8 cellular contexts compared by ENCODE assay signal in genomic region chr20:38842558-38842981, GRCh38. TPM values are rescaled to one million over a fixed set of nuclear protein-coding genes. Genes with fewer than 3 reads are reported as not detected.
DNase-seq lines count a peak whose midpoint lies in the region; ATAC-seq, FAIRE-seq and TF ChIP-seq lines count a peak whose summit lies in the region.

No MANE protein-coding gene starts in this region.

- H2AK5ac ChIP-seq in H1 (ENCODE audit: low read depth, low read length) (no peak overlapping the region), neuronal stem cell (ENCODE audit: low read depth, low read length) (no peak overlapping the region)

- intact Hi-C loops in posterior cingulate gyrus (cut with DNase I) = no loop called here

- H2BK15ac ChIP-seq in H1 (ENCODE audit: low read length) (no peak overlapping the region), neuronal stem cell (ENCODE audit: low read length) (no peak overlapping the region)

- H3K56ac ChIP-seq in H1 (replicated peaks; ENCODE audit: insufficient read length, low read depth, low read length) = no peak overlapping the region

- H3K23ac ChIP-seq in H1 (ENCODE audit: insufficient read length) = no peak overlapping the region
- no peak overlapping the region for H3K23ac ChIP-seq in neuronal stem cell (ENCODE audit: low read depth, low read length, poor library complexity)

- no peak overlapping the region for H3K27ac ChIP-seq in H1 (ENCODE audit: low read depth, low read length)
- no peak overlapping the region for H3K27ac ChIP-seq in neuronal stem cell (replicated peaks; ENCODE audit: low read length)

- H3K27me3 Mint-ChIP-seq in T-helper 1 cell treated with Interleukin-12 subunit alpha and Interleukin-12 subunit beta and Interleukin-4 antibody, amounts not matched to agents 30 μg/mL and 1 μg/mL, for 36 hours (ENCODE audit: low read depth) = no peaks in the 10 kb centered on the region

- WGBS in H1 (ENCODE audit: extremely low coverage in 1 of 2, insufficient coverage in 1 of 2, insufficient read length in 1 of 2, insufficient replicate concordance in 2 of 2, low coverage in 1 of 2, low lambda C conversion rate in 2 of 2, missing lambda C conversion rate in 1 of 2), 2 experiments = 87% methylated on average over 1 of the region's 1 CpG; no CpG with 5 or more reads in 1 of the 2 experiments
- WGBS in neuronal stem cell (ENCODE audit: extremely low coverage in 2 of 2, insufficient read length in 2 of 2, insufficient replicate concordance in 1 of 2), 2 donors = 100% methylated on average over 1 of the region's 1 CpG; no CpG with 5 or more reads in 1 of the 2 donors

- no peaks in the 10 kb centered on the region for H3K79me2 ChIP-seq in H1 (ENCODE audit: control insufficient read depth in 1 of 2, insufficient read depth in 2 of 2, low read length in 2 of 2)

- H3K27me3 ChIP-seq in H1 (replicated peaks in 1 of 4; ENCODE audit: control insufficient read depth in 3 of 4, extremely low read depth in 1 of 4, insufficient read depth in 3 of 4, low read length in 3 of 4) (no peaks in the 10 kb centered on the region), neuronal stem cell (ENCODE audit: control insufficient read depth in 3 of 3, insufficient read depth in 3 of 3, low read depth in 1 of 3, low read length in 3 of 3) (no peaks in the 10 kb centered on the region)

- H3K4me3 ChIP-seq in H1 (ENCODE audit: extremely low read depth in 1 of 4, insufficient read depth in 2 of 4, low read depth in 3 of 4, low read length in 4 of 4) = peak overlapping the region in 1 of 4 experiments; percentile 1; a peak in 1 of 8 replicates
- no peak overlapping the region for H3K4me3 ChIP-seq in neuronal stem cell (ENCODE audit: low read length in 2 of 2)

- no peak for FAIRE-seq in H1 (lab: Jason Lieb, UNC)

- H3K4me3 Mint-ChIP-seq in T-helper 1 cell treated with Interleukin-12 subunit alpha and Interleukin-12 subunit beta and Interleukin-4 antibody, amounts not matched to agents 30 μg/mL and 1 μg/mL, for 36 hours = no peak overlapping the region

- H3K36me3 ChIP-seq in H1 (ENCODE audit: control insufficient read depth in 2 of 4, insufficient read depth in 4 of 4, low read length in 3 of 4) (no peaks in the 10 kb centered on the region), neuronal stem cell (replicated peaks in 1 of 2; ENCODE audit: control insufficient read depth in 2 of 2, insufficient read depth in 2 of 2, low read length in 2 of 2) (peaks cover 0 to 8% of the 10 kb centered on the region in 2 donors)

- H2BK12ac ChIP-seq in H1 (ENCODE audit: low read depth, low read length) (no peak overlapping the region), neuronal stem cell (ENCODE audit: low read length) (no peak overlapping the region)

- POLR2A ChIA-PET in H1 (lab: Charles Lee; ENCODE audit: partially characterized antibody) = interaction anchor here (1.1 to 1.9 kb wide), 2 partner anchors 9 to 38 kb away, joined by 3 to 4 read pairs; no protein-coding TSS in a partner anchor

- H3K9me3 ChIP-seq in H1 (ENCODE audit: insufficient read depth in 2 of 2, low read depth in 1 of 2, low read length in 1 of 2) (no peaks in the 10 kb centered on the region), neuronal stem cell (replicated peaks in 1 of 2; ENCODE audit: control insufficient read depth in 2 of 2, insufficient read depth in 1 of 2, low read depth in 1 of 2, low read length in 2 of 2) (no peaks in the 10 kb centered on the region)

- no peak for DNase-seq in H1 (ENCODE audit: low read depth in 1 of 2, low spot score in 2 of 2)
- DNase-seq in posterior cingulate gyrus = no peak
- no peak for DNase-seq in omental fat pad (ENCODE audit: low spot score)
- no peak for DNase-seq in neuronal stem cell (ENCODE audit: low spot score)
- no peak for DNase-seq in UCSD-AML1 (lab: John Stamatoyannopoulos, UW; ENCODE audit: unreplicated experiment)

- peak in 1 of 2 experiments; percentile 13; a peak in 1 of 3 replicates for TF ChIP-seq EP300 in H1 (IDR thresholded peaks at IDR 0.05; ENCODE audit: borderline replicate concordance in 1 of 2, low read depth in 2 of 2, low read length in 2 of 2)

- peak overlapping the region; percentile 74 for H3K27ac Mint-ChIP-seq in T-helper 1 cell treated with Interleukin-12 subunit alpha and Interleukin-12 subunit beta and Interleukin-4 antibody, amounts not matched to agents 30 μg/mL and 1 μg/mL, for 36 hours

- H4K20me1 ChIP-seq in H1 (replicated peaks in 1 of 2; ENCODE audit: control insufficient read depth in 1 of 2, insufficient read depth in 2 of 2, low read length in 2 of 2) = no peaks in the 10 kb centered on the region

- H4K91ac ChIP-seq in H1 (replicated peaks; ENCODE audit: insufficient read length, low read length) (no peak overlapping the region), neuronal stem cell (ENCODE audit: low read depth, low read length, poor library complexity) (no peak overlapping the region)

- H3K4me2 ChIP-seq in H1 (ENCODE audit: insufficient read depth in 1 of 2, low read depth in 2 of 2, low read length in 2 of 2) = no peak overlapping the region
- no peak overlapping the region for H3K4me2 ChIP-seq in neuronal stem cell (ENCODE audit: insufficient read depth, low read length, poor library complexity, severe bottlenecking)

- no peak overlapping the region for H4K5ac ChIP-seq in H1 (ENCODE audit: insufficient read length, low read depth, low read length)

- TF ChIP-seq POLR2A in H1 (IDR thresholded peaks at IDR 0.05; ENCODE audit: control extremely low read depth in 1 of 2, low read depth in 2 of 2, low read length in 2 of 2) = no peak

- CTCF ChIA-PET in H1 (lab: Charles Lee; ENCODE audit: partially characterized antibody) = interaction anchor here (0.5 kb wide), 1 partner anchor 22 kb away, joined by 3 read pairs; no protein-coding TSS in a partner anchor

- H3K18ac ChIP-seq in H1 (ENCODE audit: extremely low read depth, low read length) (no peak overlapping the region), neuronal stem cell (ENCODE audit: low read length) (no peak overlapping the region)

- H3K36me3 Mint-ChIP-seq in T-helper 1 cell treated with Interleukin-12 subunit alpha and Interleukin-12 subunit beta and Interleukin-4 antibody, amounts not matched to agents 30 μg/mL and 1 μg/mL, for 36 hours (ENCODE audit: low read depth) = peaks cover 54% of the 10 kb centered on the region

- H2BK120ac ChIP-seq in H1 (replicated peaks; ENCODE audit: low read depth, low read length) (no peak overlapping the region), neuronal stem cell (ENCODE audit: low read depth, low read length) (no peak overlapping the region)

- H3K9me3 Mint-ChIP-seq in T-helper 1 cell treated with Interleukin-12 subunit alpha and Interleukin-12 subunit beta and Interleukin-4 antibody, amounts not matched to agents 30 μg/mL and 1 μg/mL, for 36 hours = no peaks in the 10 kb centered on the region

- no peak overlapping the region for H3K9ac ChIP-seq in H1 (replicated peaks in 1 of 4; ENCODE audit: extremely low read depth in 1 of 4, low read depth in 3 of 4, low read length in 3 of 4)
- no peak overlapping the region for H3K9ac ChIP-seq in neuronal stem cell (ENCODE audit: low read depth, low read length, poor library complexity)

- TF ChIP-seq CTCF in H1 (IDR thresholded peaks at IDR 0.05; ENCODE audit: control extremely low read depth in 1 of 3, insufficient read depth in 1 of 3, low read depth in 1 of 3, low read length in 3 of 3) (no peak), omental fat pad (IDR thresholded peaks at IDR 0.05) (no peak)

- H2BK20ac ChIP-seq in H1 (ENCODE audit: low read length) = no peak overlapping the region

- H2AFZ ChIP-seq in H1 (ENCODE audit: low read length) (no peak overlapping the region), neuronal stem cell (ENCODE audit: low read length) (no peak overlapping the region)

- no peak overlapping the region for H3K4ac ChIP-seq in H1 (replicated peaks; ENCODE audit: insufficient read length, low read depth, low read length)
- H3K4ac ChIP-seq in neuronal stem cell (ENCODE audit: low read length) = no peak overlapping the region

- peaks cover 0 to 3% (median 0%) of the 10 kb centered on the region in 4 experiments; a peak in 1 of 7 replicates for H3K4me1 ChIP-seq in H1 (replicated peaks in 1 of 4; ENCODE audit: control insufficient read depth in 3 of 4, insufficient read depth in 4 of 4, low read length in 3 of 4)
- no peaks in the 10 kb centered on the region for H3K4me1 ChIP-seq in neuronal stem cell (ENCODE audit: control insufficient read depth in 2 of 2, insufficient read depth in 1 of 2, low read depth in 1 of 2, low read length in 2 of 2)

- TF ChIP-seq RAD21 in H1 (IDR thresholded peaks at IDR 0.05 in 1 of 2, conservative IDR thresholded peaks at IDR 0.05 in 1 of 2; ENCODE audit: low read depth in 2 of 2, low read length in 2 of 2) = no peak

- H3K14ac ChIP-seq in H1 (ENCODE audit: insufficient read length) (no peak overlapping the region), neuronal stem cell (ENCODE audit: low read length) (no peak overlapping the region)

- ATAC-seq in GM18868 (IDR thresholded peaks at IDR 0.05; ENCODE audit: unreplicated experiment) = peak; percentile 89
- ATAC-seq in HG02943 (IDR thresholded peaks at IDR 0.05; ENCODE audit: low read depth, unreplicated experiment) = peak; percentile 83
- no peak for ATAC-seq in omental fat pad (ENCODE audit: low FRiP score)

- peaks cover 58% of the 10 kb centered on the region for H3K4me1 Mint-ChIP-seq in T-helper 1 cell treated with Interleukin-12 subunit alpha and Interleukin-12 subunit beta and Interleukin-4 antibody, amounts not matched to agents 30 μg/mL and 1 μg/mL, for 36 hours (ENCODE audit: low read depth)

- H2BK5ac ChIP-seq in H1 (ENCODE audit: low read depth, low read length) (no peak overlapping the region), neuronal stem cell (ENCODE audit: low read length) (no peak overlapping the region)

- H4K8ac ChIP-seq in H1 (ENCODE audit: extremely low read depth, insufficient read depth, low read length) = no peak overlapping the region
- no peak overlapping the region for H4K8ac ChIP-seq in neuronal stem cell (ENCODE audit: low read depth, low read length)

- no peaks in the 10 kb centered on the region; the same call in 1 of the 2 replicates for H3K23me2 ChIP-seq in H1 (ENCODE audit: low read depth, low read length)

- peaks cover 2% of the 10 kb centered on the region; the same call in 1 of the 2 replicates for H3K79me1 ChIP-seq in H1 (ENCODE audit: low read depth, low read length)
- H3K79me1 ChIP-seq in neuronal stem cell (ENCODE audit: low read depth, low read length) = no peaks in the 10 kb centered on the region

RNA-seq across cellular contexts. Expression of gene PPP1R16B, which starts 37.1 kb away (rescaled TPM):
- 8.9 and 9.7 TPM in 2 replicates for total RNA-seq in H1 (2021; fragmentation: NEBNext Ultra II Directional; extraction: Animal tissue kit (Norgen Biotek cat#: 25700))
- 2.6 and 3.8 TPM in 2 replicates for polyA plus RNA-seq in H1 (2011; rRNA removed)
- 3.9 TPM for polyA plus RNA-seq in H1 (2011; cell fraction: cytosol; rRNA removed)
- 7.3 TPM for polyA plus RNA-seq in H1 (2011; cell fraction: nucleus; rRNA removed)
- 3.3 to 4.7 TPM (median 4.1 TPM) in 4 replicates for polyA plus RNA-seq in H1 (2012, experiment 1 of 2)
- 5.1 TPM for polyA plus RNA-seq in H1 (2012, experiment 2 of 2)
- polyA plus RNA-seq in H1 (2013, experiment 1 of 2) = 7.4 TPM
- polyA plus RNA-seq in H1 (2013, experiment 2 of 2) = 7.5 TPM
- polyA minus RNA-seq in H1 (2011; rRNA and poly(A)+ RNA removed) = 7.7 and 10.3 TPM in 2 replicates
- polyA minus RNA-seq in H1 (2011; cell fraction: cytosol; rRNA and poly(A)+ RNA removed) = 3.9 TPM
- 3.4 TPM for polyA minus RNA-seq in H1 (2011; cell fraction: nucleus; rRNA and poly(A)+ RNA removed)
- total RNA-seq in omental fat pad = 10 to 100 TPM in 3 of 4 donors, 1 to 10 TPM in 1; 7.1 to 48.4 (median 21.6) TPM
- polyA plus RNA-seq in neuronal stem cell (2013, experiment 1 of 2) = 1.3 TPM
- 1.3 TPM for polyA plus RNA-seq in neuronal stem cell (2013, experiment 2 of 2)
